In the genomic region with DNA sequence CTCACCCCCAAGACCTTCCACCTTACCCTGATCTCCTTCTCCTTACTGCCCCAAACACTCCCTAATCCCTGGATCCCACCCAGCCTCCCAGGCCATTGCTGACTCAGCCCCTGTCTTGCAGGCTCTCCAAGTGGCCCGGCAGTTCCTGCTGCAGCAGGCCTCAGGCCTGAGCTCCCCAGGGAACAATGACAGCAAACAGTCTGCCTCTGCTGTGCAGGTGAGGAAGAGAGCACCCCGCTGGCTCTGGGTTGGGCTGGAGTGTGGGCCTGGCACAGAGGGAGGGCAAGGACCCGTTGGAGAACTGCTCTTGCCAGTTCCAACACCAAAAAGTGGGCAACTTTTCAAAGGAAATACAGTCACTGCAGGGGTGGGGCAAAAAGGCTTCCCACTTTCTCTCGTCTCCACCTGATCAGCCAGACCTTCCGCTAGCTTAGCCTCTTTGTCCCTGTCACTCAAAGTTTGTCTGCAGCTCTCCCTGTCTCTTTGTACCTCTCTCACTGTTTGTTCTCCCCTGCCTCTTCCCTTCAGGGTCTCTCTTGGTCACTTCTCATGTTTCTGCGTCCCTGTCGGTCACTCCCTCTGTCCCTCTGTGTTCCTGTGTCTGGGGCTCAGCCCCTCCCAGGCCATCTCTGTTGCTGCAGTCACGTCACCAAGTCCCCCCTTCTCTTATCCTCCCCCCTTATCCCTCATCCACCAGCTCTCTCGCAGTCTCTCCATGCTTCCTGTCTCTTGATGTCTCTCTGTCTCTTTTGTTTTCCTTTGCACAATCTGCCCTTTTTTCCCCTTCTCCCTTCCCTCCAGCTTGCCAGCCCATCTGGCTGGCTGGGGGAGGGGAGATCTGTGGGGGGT, we compare ENCODE assay signal across 9 cellular contexts. TPM values are rescaled to one million over a fixed set of nuclear protein-coding genes. Genes with fewer than 3 reads are reported as not detected.
DNase-seq lines count a peak whose midpoint lies in the region; ATAC-seq and TF ChIP-seq lines count a peak whose summit lies in the region.
"Had no signal": no experiment of that assay in that cellular context is flagged by ENCODE, and none has a peak within 500 bp of the region (broad histone marks: within the 10 kb centered on the region; RNA-seq: fewer than 3 reads in every experiment).

No MANE protein-coding gene starts in this region.

- H3K23ac ChIP-seq in IMR-90 (ENCODE audit: low read depth, low read length): peak overlapping the region; percentile 98

- H3K18ac ChIP-seq in IMR-90 (ENCODE audit: low read depth, low read length): peak overlapping the region; percentile 98

- H3K4ac ChIP-seq in IMR-90 (ENCODE audit: low read depth, low read length): peak overlapping the region; percentile 97

- H3K27ac ChIP-seq in IMR-90 (ENCODE audit: insufficient read depth, low read length): peak overlapping the region; percentile 86
- H3K27ac ChIP-seq in heart right ventricle: peak overlapping the region in 1 of 10 donors; percentile 16
- H3K27ac ChIP-seq in psoas muscle: no peak overlapping the region

- no peak for TF ChIP-seq RAD21 in IMR-90 (IDR thresholded peaks at IDR 0.05; ENCODE audit: low read length)

- peak overlapping the region; percentile 97 for H3K14ac ChIP-seq in IMR-90 (replicated peaks; ENCODE audit: low read depth, low read length)

- H3K9ac ChIP-seq in IMR-90 (ENCODE audit: low read depth, low read length): peak overlapping the region; percentile 82

- H2AFZ ChIP-seq in IMR-90 (replicated peaks; ENCODE audit: low read length, poor library complexity): peak overlapping the region; percentile 82

- peak overlapping the region; percentile 74 to 96 for H4K8ac ChIP-seq in IMR-90 (ENCODE audit: low read depth in 2 of 2, low read length in 2 of 2)

- H3K9me3 ChIP-seq in IMR-90 (ENCODE audit: control insufficient read depth, insufficient read depth, low read length) (no peaks in the 10 kb centered on the region), heart right ventricle (no peaks in the 10 kb centered on the region), psoas muscle (no peaks in the 10 kb centered on the region)

- peak overlapping the region; percentile 97 for H4K5ac ChIP-seq in IMR-90 (ENCODE audit: low read depth, low read length)

- CTCF ChIA-PET in AG04449 (lab: Yijun Ruan, JAX): interaction anchor here (0.9 to 8.1 kb wide), 10 partner anchors 8 to 210 kb away, joined by 3 to 53 read pairs (median 6); no protein-coding TSS in a partner anchor
- CTCF ChIA-PET in IMR-90 (lab: Yijun Ruan, JAX): interaction anchor here (0.8 kb wide), 1 partner anchor 14 kb away, joined by 3 read pairs; no protein-coding TSS in a partner anchor

- peak overlapping the region; percentile 63 for H3K56ac ChIP-seq in IMR-90 (ENCODE audit: extremely low read depth, insufficient read depth, low read length)

- H3K79me1 ChIP-seq in IMR-90 (ENCODE audit: low read depth in 1 of 2, low read length in 2 of 2): peaks cover 9 to 52% of the 10 kb centered on the region in 2 experiments; a peak in 3 of 4 replicates

- no TSS peak for BruUV-seq in IMR-90 (replicated peaks; lab: Mats Ljungman, UMichigan)

- H2BK5ac ChIP-seq in IMR-90 (ENCODE audit: low read depth, low read length, poor library complexity, severe bottlenecking): peak overlapping the region; percentile 76

- peak overlapping the region; percentile 97; the same call in 2 of the 3 replicates for H2BK15ac ChIP-seq in IMR-90 (ENCODE audit: low read depth, low read length)

- in situ Hi-C loops in IMR-90 (cut with MboI; ENCODE audit: low sequenced_read_pairs): no loop called here

- peaks cover 16% of the 10 kb centered on the region for H4K20me1 ChIP-seq in IMR-90 (ENCODE audit: insufficient read depth, low read length)

- H3K4me3 ChIP-seq in AG04449 (ENCODE audit: low read depth, low read length): peak overlapping the region; percentile 8; the same call in 1 of the 2 replicates
- peak overlapping the region; percentile 4; the same call in 1 of the 2 replicates for H3K4me3 ChIP-seq in IMR-90 (ENCODE audit: insufficient read depth, low read depth, low read length)
- no peak overlapping the region for H3K4me3 ChIP-seq in heart right ventricle
- H3K4me3 ChIP-seq in psoas muscle: no peak overlapping the region
- H3K4me3 ChIP-seq: skin epidermis had no signal

- peak overlapping the region; percentile 94 for H2BK120ac ChIP-seq in IMR-90 (ENCODE audit: low read depth, low read length)

- dilution Hi-C loops in IMR-90 (cut with HindIII; ENCODE audit: low sequenced_read_pairs, unreplicated experiment): no loop called here

- H3K36me3 ChIP-seq in IMR-90 (ENCODE audit: control insufficient read depth, insufficient read depth, low read length): no peaks in the 10 kb centered on the region
- H3K36me3 ChIP-seq in heart right ventricle: peaks cover 0 to 2% (median 0%) of the 10 kb centered on the region in 9 donors
- peaks cover 0 to 3% of the 10 kb centered on the region in 2 donors for H3K36me3 ChIP-seq in psoas muscle (ENCODE audit: insufficient read depth in 1 of 2, low read depth in 1 of 2)

- peaks cover 17% of the 10 kb centered on the region for H3K36me3 Mint-ChIP-seq in stimulated activated memory B cell treated with anti-CD40 and anti-IgM and Interleukin-4, amounts not matched to agents 10 μg/mL and 1 μg/mL and 100 μg/mL, for 72 hours

- H2AK9ac ChIP-seq in IMR-90 (replicated peaks; ENCODE audit: low read depth, low read length, poor library complexity): peak overlapping the region; percentile 95

- peaks cover 29% of the 10 kb centered on the region for H3K9me1 ChIP-seq in IMR-90 (ENCODE audit: insufficient read depth, low read length)

- peak overlapping the region; percentile 85 for H3K4me2 ChIP-seq in IMR-90 (ENCODE audit: low read depth, low read length)

- peak overlapping the region; percentile 6 for H3K27ac Mint-ChIP-seq in stimulated activated memory B cell treated with anti-CD40 and anti-IgM and Interleukin-4, amounts not matched to agents 10 μg/mL and 1 μg/mL and 100 μg/mL, for 72 hours

- intact Hi-C loops in IMR-90 (cut with micrococcal nuclease) (no loop called here), heart right ventricle (cut with DNase I) (no loop called here), psoas muscle (cut with DNase I) (no loop called here)

- H4K91ac ChIP-seq in IMR-90 (ENCODE audit: insufficient read depth, low read depth, low read length): peak overlapping the region; percentile 94

- H3K27me3 ChIP-seq in IMR-90 (ENCODE audit: control insufficient read depth, insufficient read depth, low read length) (no peaks in the 10 kb centered on the region), heart right ventricle (no peaks in the 10 kb centered on the region), psoas muscle (ENCODE audit: insufficient read depth in 3 of 3, low read length in 2 of 3) (no peaks in the 10 kb centered on the region)

- H2AK5ac ChIP-seq in IMR-90 (ENCODE audit: low read depth, low read length): peak overlapping the region; percentile 69

- ATAC-seq in IMR-90 (ENCODE audit: low read depth): peak; percentile 22
- ATAC-seq in heart right ventricle: peak in 5 of 8 donors; percentile 3 to 42 (median 29)
- no peak for ATAC-seq in stimulated activated memory B cell treated with anti-CD40 and anti-IgM and Interleukin-4, amounts not matched to agents 10 μg/mL and 1 μg/mL and 100 μg/mL, for 72 hours
- ATAC-seq in HG02588 (IDR thresholded peaks at IDR 0.05; ENCODE audit: unreplicated experiment): no peak
- no peak for ATAC-seq in psoas muscle

- TF ChIP-seq CTCF in AG04449 (IDR thresholded peaks at IDR 0.05; ENCODE audit: insufficient read depth, low read length, missing control alignments): no peak
- TF ChIP-seq CTCF in IMR-90 (conservative IDR thresholded peaks at IDR 0.05; ENCODE audit: low read depth, low read length): no peak
- TF ChIP-seq CTCF in heart right ventricle (IDR thresholded peaks at IDR 0.05): no peak
- no peak for TF ChIP-seq CTCF in psoas muscle (IDR thresholded peaks at IDR 0.05)

- 25% methylated on average over 4 of the region's 9 CpGs; no CpG with 5 or more reads in 1 of the 2 experiments for WGBS in IMR-90 (ENCODE audit: extremely low coverage in 2 of 2, insufficient read length in 1 of 2), 2 experiments
- 51 to 57% methylated on average over 9 of the region's 9 CpGs for WGBS in heart right ventricle, 2 donors
- WGBS in psoas muscle, 3 donors: 57 to 65% (median 60%) methylated on average over 9 of the region's 9 CpGs

- peaks cover 40% of the 10 kb centered on the region for H3K4me1 Mint-ChIP-seq in stimulated activated memory B cell treated with anti-CD40 and anti-IgM and Interleukin-4, amounts not matched to agents 10 μg/mL and 1 μg/mL and 100 μg/mL, for 72 hours

- POLR2A ChIA-PET in AG04449 (lab: Yijun Ruan, JAX): no interaction called here
- POLR2A ChIA-PET in IMR-90 (lab: Charles Lee; ENCODE audit: unreplicated experiment): interaction anchor here (0.6 kb wide), 2 partner anchors 99 to 158 kb away, joined by 4 to 7 read pairs; no protein-coding TSS in a partner anchor

- no peak for DNase-seq in AG04449 (ENCODE audit: low read depth, low spot score)
- peak; percentile 51 for DNase-seq in IMR-90
- peak; percentile 35 for DNase-seq in SHP77 treated with DMSO at 0.1 percent for 48 hours (lab: John Stamatoyannopoulos, UW)
- DNase-seq in heart right ventricle: no peak
- no peak for DNase-seq in activated effector memory CD4-positive, alpha-beta T cell treated with Interleukin-2 at 50 U/mL for 16 hours
- DNase-seq in psoas muscle: no peak

- no peaks in the 10 kb centered on the region for H3K27me3 Mint-ChIP-seq in stimulated activated memory B cell treated with anti-CD40 and anti-IgM and Interleukin-4, amounts not matched to agents 10 μg/mL and 1 μg/mL and 100 μg/mL, for 72 hours

- H3K4me1 ChIP-seq in IMR-90 (ENCODE audit: control insufficient read depth, insufficient read depth, low read length): peaks cover 32% of the 10 kb centered on the region
- peaks cover 5 to 67% (median 30%) of the 10 kb centered on the region in 9 donors for H3K4me1 ChIP-seq in heart right ventricle
- peaks cover 23% of the 10 kb centered on the region for H3K4me1 ChIP-seq in psoas muscle

- H2BK20ac ChIP-seq in IMR-90 (ENCODE audit: low read depth, low read length): peak overlapping the region; percentile 84

- no peak for TF ChIP-seq POLR2A in IMR-90 (IDR thresholded peaks at IDR 0.05; ENCODE audit: low read depth, low read length)

- no peaks in the 10 kb centered on the region for H3K9me3 Mint-ChIP-seq in stimulated activated memory B cell treated with anti-CD40 and anti-IgM and Interleukin-4, amounts not matched to agents 10 μg/mL and 1 μg/mL and 100 μg/mL, for 72 hours

- no peak overlapping the region for H3K4me3 Mint-ChIP-seq in stimulated activated memory B cell treated with anti-CD40 and anti-IgM and Interleukin-4, amounts not matched to agents 10 μg/mL and 1 μg/mL and 100 μg/mL, for 72 hours

TF ChIP-seq in IMR-90, 13 proteins besides CTCF, POLR2A, EP300 and RAD21 (continues in another document):
- peak; percentile 76 for TF ChIP-seq MAFK (IDR thresholded peaks at IDR 0.05; ENCODE audit: low read depth, low read length)

RNA-seq across cellular contexts. Expression of gene FOXP4, which starts 31.9 kb away (rescaled TPM):
- 0.72 and 0.83 TPM in 2 replicates for total RNA-seq in IMR-90 (2012; rRNA removed)
- polyA plus RNA-seq in IMR-90 (2012; rRNA removed): 9.5 and 10.4 TPM in 2 replicates
- polyA plus RNA-seq in IMR-90 (2012; cell fraction: cytosol; rRNA removed): 6.0 and 13.9 TPM in 2 replicates
- 9.7 and 21.6 TPM in 2 replicates for polyA plus RNA-seq in IMR-90 (2012; cell fraction: nucleus; rRNA removed; ENCODE audit: low replicate concordance)
- 10 to 100 TPM; 12.7 to 18.0 (median 13.7) TPM for total RNA-seq in heart right ventricle
- 10 to 100 TPM in 1 of 2 donors, 1 to 10 TPM in 1; 8.9 to 12.9 TPM for polyA plus RNA-seq in heart right ventricle
- 10 to 100 TPM in 2 of 4 donors, 1 to 10 TPM in 2; 6.4 to 12.2 (median 9.9) TPM for total RNA-seq in psoas muscle
- polyA plus RNA-seq in psoas muscle: 1 to 10 TPM; 4.6 to 7.5 (median 5.9) TPM

Comparison
In these comparisons a context has a peak if more than half of its experiments do, and no peak if none do; other contexts are left out.
1. DNase-seq: peak in IMR-90 (single experiment) and SHP77 treated with DMSO at 0.1 percent for 48 hours (single experiment); none in AG04449 (single experiment), heart right ventricle (0 of 2), activated effector memory CD4-positive, alpha-beta T cell treated with Interleukin-2 at 50 U/mL for 16 hours (single experiment) and psoas muscle (0 of 2).
2. H3K4me3 ChIP-seq: peak in AG04449 (single experiment) and IMR-90 (single experiment); none in heart right ventricle (0 of 10) and psoas muscle (single experiment).
3. ATAC-seq: peak in IMR-90 (single experiment) and heart right ventricle (5 of 8); none in stimulated activated memory B cell treated with anti-CD40 and anti-IgM and Interleukin-4, amounts not matched to agents 10 μg/mL and 1 μg/mL and 100 μg/mL, for 72 hours (single experiment), HG02588 (single experiment) and psoas muscle (0 of 4).